In genomic region chr5:126868961-126869451, GRCh38 we compare ENCODE assay signal across 8 cellular contexts.
DNase-seq lines count a peak whose midpoint lies in the region; ATAC-seq and TF ChIP-seq lines count a peak whose summit lies in the region.

No MANE protein-coding gene starts in this region.

- DNase-seq in NCI-H146 (lab: John Stamatoyannopoulos, UW) (peak; percentile 2), NCI-H146 treated with DMSO at 0.1 percent for 48 hours (lab: John Stamatoyannopoulos, UW; ENCODE audit: unreplicated experiment) (no peak), foreskin fibroblast (peak in 1 of 2 donors; percentile 80), retinal pigment epithelial cell (ENCODE audit: low read depth) (no peak), DMS53 (lab: John Stamatoyannopoulos, UW) (no peak)
- peak; percentile 42 for DNase-seq in activated CD4-positive, alpha-beta memory T cell treated with anti-CD3 and anti-CD28 coated beads for 36 hours

- CTCF ChIA-PET in activated CD4-positive, alpha-beta memory T cell treated with anti-CD3 and anti-CD28 coated beads for 36 hours (lab: Charles Lee): no interaction called here

- H3K27ac Mint-ChIP-seq in activated CD4-positive, alpha-beta memory T cell treated with anti-CD3 and anti-CD28 coated beads for 36 hours: no peak overlapping the region

- H3K27me3 Mint-ChIP-seq in activated CD4-positive, alpha-beta memory T cell treated with anti-CD3 and anti-CD28 coated beads for 36 hours: no peaks in the 10 kb centered on the region

- intact Hi-C loops in activated CD4-positive, alpha-beta memory T cell treated with anti-CD3 and anti-CD28 coated beads for 36 hours (cut with micrococcal nuclease): no loop called here

- no peaks in the 10 kb centered on the region for H3K9me3 Mint-ChIP-seq in activated CD4-positive, alpha-beta memory T cell treated with anti-CD3 and anti-CD28 coated beads for 36 hours

- ATAC-seq in HG02938 (IDR thresholded peaks at IDR 0.05; ENCODE audit: unreplicated experiment) (peak; percentile 78), HG02623 (IDR thresholded peaks at IDR 0.05; ENCODE audit: unreplicated experiment) (no peak)

- POLR2A ChIA-PET in activated CD4-positive, alpha-beta memory T cell treated with anti-CD3 and anti-CD28 coated beads for 36 hours (lab: Charles Lee): no interaction called here

- peak overlapping the region; percentile 34 for H3K4me3 Mint-ChIP-seq in activated CD4-positive, alpha-beta memory T cell treated with anti-CD3 and anti-CD28 coated beads for 36 hours

- no peak for TF ChIP-seq CTCF in foreskin fibroblast (IDR thresholded peaks at IDR 0.05; ENCODE audit: low read depth, low read length)
- TF ChIP-seq CTCF in retinal pigment epithelial cell (conservative IDR thresholded peaks at IDR 0.05; ENCODE audit: low read depth, low read length): no peak

- H3K4me1 Mint-ChIP-seq in activated CD4-positive, alpha-beta memory T cell treated with anti-CD3 and anti-CD28 coated beads for 36 hours (ENCODE audit: low read depth): peaks cover 9% of the 10 kb centered on the region

- H3K4me3 ChIP-seq in foreskin fibroblast (ENCODE audit: low read depth in 1 of 2, low read length in 2 of 2) (peak overlapping the region; percentile 15 to 44), retinal pigment epithelial cell (ENCODE audit: low read length) (peak overlapping the region; percentile 34)

- H3K36me3 Mint-ChIP-seq in activated CD4-positive, alpha-beta memory T cell treated with anti-CD3 and anti-CD28 coated beads for 36 hours: peaks cover 3% of the 10 kb centered on the region

Comparison
In these comparisons a context has a peak if more than half of its experiments do, and no peak if none do; other contexts are left out.
1. DNase-seq: peak in NCI-H146 (single experiment) and activated CD4-positive, alpha-beta memory T cell treated with anti-CD3 and anti-CD28 coated beads for 36 hours (single experiment); none in NCI-H146 treated with DMSO at 0.1 percent for 48 hours (single experiment), retinal pigment epithelial cell (single experiment) and DMS53 (single experiment).